In the genomic region with DNA sequence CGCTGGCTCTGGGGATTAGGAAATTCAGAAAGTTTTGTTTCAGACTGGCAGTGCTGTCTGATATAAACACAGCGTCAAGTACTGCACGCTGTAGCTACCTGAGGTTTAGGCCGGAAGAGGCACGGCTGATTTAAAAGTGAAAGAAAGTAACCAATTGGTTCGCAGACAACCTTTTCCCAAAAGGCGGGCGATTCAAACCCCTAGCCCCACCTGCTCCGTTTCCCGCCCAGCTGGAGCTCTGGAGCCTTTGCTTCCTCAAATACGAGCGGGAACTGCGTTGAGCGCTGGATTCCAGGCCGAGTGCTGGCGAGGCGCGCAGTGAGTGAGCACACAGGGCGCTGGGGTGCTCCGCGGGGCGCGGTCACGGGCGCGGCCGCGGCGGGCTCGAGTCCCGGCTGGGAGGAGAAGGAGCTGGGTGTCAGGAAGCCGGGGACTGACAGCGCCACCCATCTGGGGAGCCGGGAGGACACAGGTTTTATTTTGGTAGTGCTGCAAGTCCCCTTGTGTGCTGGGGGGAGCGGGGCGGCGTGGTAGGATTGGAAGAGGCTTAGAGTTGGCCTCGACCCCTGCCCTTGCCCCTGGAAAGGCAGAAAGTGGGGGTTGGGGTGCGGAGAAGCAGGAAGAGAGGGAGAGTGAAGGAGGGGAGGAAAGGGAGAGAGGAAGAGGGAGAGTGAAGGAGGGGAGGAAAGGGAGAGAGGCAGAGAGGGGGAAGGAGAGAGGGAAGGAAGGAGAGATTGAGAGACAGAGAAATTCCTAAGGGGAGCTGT, we compare ENCODE assay signal across 8 cellular contexts. TPM values are rescaled to one million over a fixed set of nuclear protein-coding genes. Genes with fewer than 3 reads are reported as not detected.
A peak's percentile ranks its signal among the peaks of the same experiment; 100 is the strongest.
DNase-seq lines count a peak whose midpoint lies in the region; ATAC-seq, FAIRE-seq and TF ChIP-seq lines count a peak whose summit lies in the region.

No MANE protein-coding gene starts in this region.

- TF ChIP-seq CTCF in Loucy (conservative IDR thresholded peaks at IDR 0.05; ENCODE audit: low read length), result peak; percentile 65
- peak in 2 of 6 experiments; percentile 12 to 17 for TF ChIP-seq CTCF in upper lobe of left lung (IDR thresholded peaks at IDR 0.05)

- TF ChIP-seq POLR2A in H54 (IDR thresholded peaks at IDR 0.05; ENCODE audit: low read depth, low read length), result peak; percentile 50
- TF ChIP-seq POLR2A in upper lobe of left lung (IDR thresholded peaks at IDR 0.05), result peak in 1 of 4 donors; percentile 43

- H3K9ac ChIP-seq in Loucy (ENCODE audit: low read depth, low read length, poor library complexity, severe bottlenecking), result peak overlapping the region; percentile 90
- peak overlapping the region; percentile 60 for H3K9ac ChIP-seq in SK-N-MC (ENCODE audit: insufficient read length)

- no peaks in the 10 kb centered on the region for H3K9me3 Mint-ChIP-seq in activated naive CD8-positive, alpha-beta T cell treated with anti-CD3 and anti-CD28 coated beads, Interleukin-2, amount 10 ng/mL, durations not matched to agents 7 days and 5 days

- peak overlapping the region; percentile 86 for H3K4me2 ChIP-seq in Loucy (ENCODE audit: low read depth, low read length, poor library complexity, severe bottlenecking)

- peak overlapping the region; percentile 68 for H2AFZ ChIP-seq in Loucy (ENCODE audit: low read length)

- H3K27ac ChIP-seq in SK-N-MC, result peak overlapping the region; percentile 55; the same call in 1 of the 2 replicates
- H3K27ac ChIP-seq in upper lobe of left lung, result peak overlapping the region; percentile 94 to 97 (median 97)

- no peaks in the 10 kb centered on the region for H3K9me3 ChIP-seq in Loucy (ENCODE audit: insufficient read depth, low read depth, low read length)
- no peaks in the 10 kb centered on the region for H3K9me3 ChIP-seq in SK-N-MC (ENCODE audit: low read depth, low read length)
- H3K9me3 ChIP-seq in upper lobe of left lung, result no peaks in the 10 kb centered on the region

- peak; percentile 60 for DNase-seq in G401 (ENCODE audit: low spot score)
- DNase-seq in H54 (ENCODE audit: insufficient read length, low spot score), result peak; percentile 50
- DNase-seq in SK-N-MC (ENCODE audit: low read depth, low spot score), result no peak
- DNase-seq in activated naive CD8-positive, alpha-beta T cell treated with anti-CD3 and anti-CD28 coated beads, Interleukin-2, amount 10 ng/mL, durations not matched to agents 7 days and 5 days, result peak; percentile 82
- DNase-seq in cardiac septum (ENCODE audit: low spot score), result peak; percentile 86
- peak; percentile 77 for DNase-seq in pons (ENCODE audit: low spot score)
- peak; percentile 85 to 92 for DNase-seq in upper lobe of left lung

- H3K27me3 ChIP-seq in Loucy (ENCODE audit: insufficient read depth, low read length, poor library complexity, severe bottlenecking), result no peaks in the 10 kb centered on the region
- H3K27me3 ChIP-seq in upper lobe of left lung, result no peaks in the 10 kb centered on the region

- peak; percentile 54 for ATAC-seq in activated naive CD8-positive, alpha-beta T cell treated with anti-CD3 and anti-CD28 coated beads, Interleukin-2, amount 10 ng/mL, durations not matched to agents 7 days and 5 days (ENCODE audit: low read depth)
- ATAC-seq in upper lobe of left lung (ENCODE audit: low FRiP score in 2 of 2), result peak; percentile 78 to 81

- WGBS in upper lobe of left lung, 2 donors, result 1 to 3% methylated on average over 20 to 38 of the region's 39 CpGs

- no peaks in the 10 kb centered on the region for H3K27me3 Mint-ChIP-seq in activated naive CD8-positive, alpha-beta T cell treated with anti-CD3 and anti-CD28 coated beads, Interleukin-2, amount 10 ng/mL, durations not matched to agents 7 days and 5 days

- no peak for TF ChIP-seq EP300 in upper lobe of left lung (IDR thresholded peaks at IDR 0.05)

- peak overlapping the region; percentile 87 for H3K4me3 ChIP-seq in Loucy (ENCODE audit: low read length, poor library complexity, severe bottlenecking)
- H3K4me3 ChIP-seq in SK-N-MC, result peak overlapping the region; percentile 84
- peak overlapping the region; percentile 50 to 79 (median 56) for H3K4me3 ChIP-seq in upper lobe of left lung

- H3K9me2 ChIP-seq in Loucy (replicated peaks; ENCODE audit: low read depth, low read length), result no peaks in the 10 kb centered on the region

- peaks cover 33% of the 10 kb centered on the region for H3K36me3 Mint-ChIP-seq in activated naive CD8-positive, alpha-beta T cell treated with anti-CD3 and anti-CD28 coated beads, Interleukin-2, amount 10 ng/mL, durations not matched to agents 7 days and 5 days

- peak overlapping the region; percentile 93 for H3K27ac Mint-ChIP-seq in activated naive CD8-positive, alpha-beta T cell treated with anti-CD3 and anti-CD28 coated beads, Interleukin-2, amount 10 ng/mL, durations not matched to agents 7 days and 5 days

- H3K4me1 ChIP-seq in Loucy (ENCODE audit: insufficient read depth, low read length, poor library complexity, severe bottlenecking), result peaks cover 56% of the 10 kb centered on the region
- H3K4me1 ChIP-seq in upper lobe of left lung, result peaks cover 19 to 40% (median 28%) of the 10 kb centered on the region in 4 donors

- peaks cover 15% of the 10 kb centered on the region for H4K20me1 ChIP-seq in Loucy (ENCODE audit: insufficient read depth, low read length, poor library complexity, severe bottlenecking)

- peak overlapping the region; percentile 92 for H3K4me3 Mint-ChIP-seq in activated naive CD8-positive, alpha-beta T cell treated with anti-CD3 and anti-CD28 coated beads, Interleukin-2, amount 10 ng/mL, durations not matched to agents 7 days and 5 days

- peak; percentile 84 for FAIRE-seq in H54 (lab: Jason Lieb, UNC)

- POLR2A ChIA-PET in activated naive CD8-positive, alpha-beta T cell treated with anti-CD3 and anti-CD28 coated beads, Interleukin-2, amount 10 ng/mL, durations not matched to agents 7 days and 5 days (lab: Charles Lee), result interaction anchor here (0.9 to 6.4 kb wide), 9 partner anchors 9 to 569 kb away, joined by 3 to 49 read pairs (median 6); partner anchors contain the start of genes DTX4, FAM111B and LPXN

- H3K36me3 ChIP-seq in Loucy (ENCODE audit: insufficient read depth, low read length) (peaks cover 10% of the 10 kb centered on the region; the same call in 1 of the 2 replicates), SK-N-MC (ENCODE audit: insufficient read depth, low read length) (peaks cover 3% of the 10 kb centered on the region; the same call in 1 of the 2 replicates), upper lobe of left lung (peaks cover 0 to 19% (median 3%) of the 10 kb centered on the region in 4 donors)

- H3K79me2 ChIP-seq in Loucy (ENCODE audit: insufficient read depth, low read length), result peaks cover 72% of the 10 kb centered on the region

- peaks cover 50% of the 10 kb centered on the region for H3K4me1 Mint-ChIP-seq in activated naive CD8-positive, alpha-beta T cell treated with anti-CD3 and anti-CD28 coated beads, Interleukin-2, amount 10 ng/mL, durations not matched to agents 7 days and 5 days

- no peaks in the 10 kb centered on the region; the same call in 1 of the 2 replicates for H3F3A ChIP-seq in Loucy (ENCODE audit: low read depth)

- intact Hi-C loops in cardiac septum (cut with DNase I), result no loop called here

- in situ Hi-C loops in G401 (cut with HindIII; ENCODE audit: low sequenced_read_pairs), result no loop called here

RNA-seq across cellular contexts. Expression of gene FAM111A, which starts 2.1 kb away (rescaled TPM):
- 2.2 and 4.2 TPM in 2 replicates for total RNA-seq in G401 (2014; rRNA removed; shearing (Covaris generic))
- 100 to 1,000 TPM; 147 to 153 TPM for total RNA-seq in activated naive CD8-positive, alpha-beta T cell treated with anti-CD3 and anti-CD28 coated beads, Interleukin-2, amount 10 ng/mL, durations not matched to agents 7 days and 5 days
- total RNA-seq in cardiac septum, result 7.3 TPM
- 10 to 100 TPM; 29.9 to 78.6 (median 53.8) TPM for total RNA-seq in upper lobe of left lung

RNA-seq across cellular contexts. Expression of gene DTX4, which starts 27.2 kb away (rescaled TPM):
- total RNA-seq in G401 (2014; rRNA removed; shearing (Covaris generic)), result 0.55 and 3.7 TPM in 2 replicates
- total RNA-seq in activated naive CD8-positive, alpha-beta T cell treated with anti-CD3 and anti-CD28 coated beads, Interleukin-2, amount 10 ng/mL, durations not matched to agents 7 days and 5 days, result under 1 TPM; 0.47 to 0.94 TPM
- 1.5 TPM for total RNA-seq in cardiac septum
- total RNA-seq in upper lobe of left lung, result 10 to 100 TPM; 33.4 to 58.7 (median 48.5) TPM

RNA-seq across cellular contexts. Expression of gene FAM111B, which starts 37.7 kb away (rescaled TPM):
- not detected in 2 replicates for total RNA-seq in G401 (2014; rRNA removed; shearing (Covaris generic))
- 10 to 100 TPM; 43.8 to 45.1 TPM for total RNA-seq in activated naive CD8-positive, alpha-beta T cell treated with anti-CD3 and anti-CD28 coated beads, Interleukin-2, amount 10 ng/mL, durations not matched to agents 7 days and 5 days
- total RNA-seq in cardiac septum, result not detected
- 1 to 10 TPM in 4 of 6 donors, under 1 TPM in 1, not detected in 1; 0.92 to 5.0 (median 2.4) TPM for total RNA-seq in upper lobe of left lung

RNA-seq across cellular contexts. Expression of gene GLYATL1B, which starts 58.7 kb away (rescaled TPM):
- not detected in 2 replicates for total RNA-seq in G401 (2014; rRNA removed; shearing (Covaris generic))
- not detected for total RNA-seq in activated naive CD8-positive, alpha-beta T cell treated with anti-CD3 and anti-CD28 coated beads, Interleukin-2, amount 10 ng/mL, durations not matched to agents 7 days and 5 days
- not detected for total RNA-seq in cardiac septum
- not detected for total RNA-seq in upper lobe of left lung

Comparison
In these comparisons a context has a peak if more than half of its experiments do, and no peak if none do; other contexts are left out.
1. RNA of gene FAM111B, which starts 37.7 kb away (total RNA-seq): 43.8 to 45.1 TPM in activated naive CD8-positive, alpha-beta T cell treated with anti-CD3 and anti-CD28 coated beads, Interleukin-2, amount 10 ng/mL, durations not matched to agents 7 days and 5 days; 0.92 to 5.0 TPM in upper lobe of left lung, not detected in cardiac septum (single experiment) and not detected in G401; every median in the first group is over 4 times any median in the second.
2. Peak in every context shown above with its lines, with median percentiles within 50 percentile points of each other: H3K4me3 ChIP-seq.